14 cellular contexts compared by ENCODE assay signal in the genomic region with DNA sequence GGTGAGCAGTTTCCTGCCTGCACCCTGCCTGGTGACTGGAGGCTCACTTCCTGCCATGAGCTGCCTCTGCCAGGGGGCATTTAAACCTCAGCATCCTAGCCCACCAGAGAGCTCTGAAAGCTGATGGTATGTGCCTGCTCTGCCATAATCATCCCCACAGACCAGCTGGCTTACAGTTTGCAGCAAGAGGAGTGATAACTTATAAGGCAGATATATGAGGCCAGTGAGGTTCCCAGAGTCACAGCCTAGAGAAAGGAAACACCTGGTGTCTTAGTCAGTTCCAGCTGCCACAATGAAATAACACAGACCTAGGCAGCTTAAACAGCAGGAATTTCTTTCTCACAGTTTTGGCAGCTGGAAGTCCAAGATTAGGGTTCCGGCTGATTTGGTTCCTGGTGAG.
DNase-seq lines count a peak whose midpoint lies in the region; ATAC-seq and FAIRE-seq lines count a peak whose summit lies in the region.
"Had no signal": no experiment of that assay in that cellular context is flagged by ENCODE, and none has a peak within 500 bp of the region (broad histone marks: within the 10 kb centered on the region; RNA-seq: fewer than 3 reads in every experiment).

No MANE protein-coding gene starts in this region.

- FAIRE-seq in GM19239 (lab: Jason Lieb, UNC), result no peak
- FAIRE-seq: A204.1 had no signal

- DNase-seq in DMS 273 (lab: John Stamatoyannopoulos, UW; ENCODE audit: unreplicated experiment), result peak; percentile 68
- peak; percentile 96 for DNase-seq in Jurkat, Clone E6-1 (ENCODE audit: low read depth, low spot score)
- DNase-seq in SK-N-DZ (ENCODE audit: low spot score), result peak; percentile 27
- DNase-seq in GM19239 (ENCODE audit: insufficient read length, low spot score), result no peak
- DNase-seq: ACHN; Calu3; CD8-positive, alpha-beta T cell; GF-D8; GM23248 had no signal

- ATAC-seq in GM18870 (IDR thresholded peaks at IDR 0.05; ENCODE audit: unreplicated experiment) (no peak), HG03520 (IDR thresholded peaks at IDR 0.05; ENCODE audit: unreplicated experiment) (no peak), HG02759 (IDR thresholded peaks at IDR 0.05; ENCODE audit: unreplicated experiment) (no peak)
- ATAC-seq: CD8-positive, alpha-beta T cell had no signal

- H3K4me3 ChIP-seq in Jurkat, Clone E6-1 (ENCODE audit: low read length), result no peak overlapping the region
- H3K4me3 ChIP-seq: GM23248, HAP-1 had no signal
